ENCODE assay signal across 8 cellular contexts in the genomic region with DNA sequence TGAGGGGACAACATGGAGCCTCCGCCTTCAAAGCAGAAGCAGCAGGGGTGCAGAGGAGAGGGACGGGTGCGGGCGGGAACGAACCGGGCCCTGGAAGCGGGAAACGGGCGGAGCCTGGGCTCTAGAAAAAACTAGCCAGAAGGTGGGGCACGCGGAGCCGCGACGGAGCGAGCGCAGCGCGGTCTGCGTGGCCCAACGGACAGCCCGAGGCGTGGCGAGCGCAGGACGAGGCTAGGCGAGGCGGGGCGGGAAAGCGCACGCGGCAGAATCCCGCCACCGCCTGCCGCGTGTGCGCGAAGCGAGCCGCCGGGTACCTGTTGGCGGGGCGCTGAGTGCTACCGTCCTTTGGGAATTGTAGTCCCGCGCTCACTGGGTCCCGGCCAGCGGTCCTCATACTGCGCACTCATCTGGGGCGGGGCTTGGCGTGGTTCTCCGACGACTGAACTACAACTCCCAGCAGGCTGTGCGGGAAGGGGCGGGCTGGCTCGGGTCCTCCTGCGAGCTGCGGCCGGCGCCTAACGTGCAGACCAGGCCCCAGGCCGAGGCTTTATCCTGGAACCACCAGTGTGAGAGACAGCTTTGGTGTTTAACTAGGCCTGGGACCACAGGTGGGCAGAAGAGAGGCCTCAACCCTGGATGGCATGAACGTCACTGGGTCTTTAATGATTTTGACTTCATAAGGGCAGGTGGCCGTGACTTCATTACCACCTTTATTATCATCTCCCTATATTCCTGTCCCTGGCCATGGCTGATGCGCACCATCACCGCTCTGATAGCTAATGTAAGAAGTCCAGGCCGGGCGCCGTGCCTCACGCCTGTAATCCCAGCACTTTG. TPM values are rescaled to one million over a fixed set of nuclear protein-coding genes. Genes with fewer than 3 reads are reported as not detected.
DNase-seq lines count a peak whose midpoint lies in the region; ATAC-seq and TF ChIP-seq lines count a peak whose summit lies in the region.

A gene with protein sequence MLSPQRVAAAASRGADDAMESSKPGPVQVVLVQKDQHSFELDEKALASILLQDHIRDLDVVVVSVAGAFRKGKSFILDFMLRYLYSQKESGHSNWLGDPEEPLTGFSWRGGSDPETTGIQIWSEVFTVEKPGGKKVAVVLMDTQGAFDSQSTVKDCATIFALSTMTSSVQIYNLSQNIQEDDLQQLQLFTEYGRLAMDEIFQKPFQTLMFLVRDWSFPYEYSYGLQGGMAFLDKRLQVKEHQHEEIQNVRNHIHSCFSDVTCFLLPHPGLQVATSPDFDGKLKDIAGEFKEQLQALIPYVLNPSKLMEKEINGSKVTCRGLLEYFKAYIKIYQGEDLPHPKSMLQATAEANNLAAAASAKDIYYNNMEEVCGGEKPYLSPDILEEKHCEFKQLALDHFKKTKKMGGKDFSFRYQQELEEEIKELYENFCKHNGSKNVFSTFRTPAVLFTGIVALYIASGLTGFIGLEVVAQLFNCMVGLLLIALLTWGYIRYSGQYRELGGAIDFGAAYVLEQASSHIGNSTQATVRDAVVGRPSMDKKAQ (minus strand): TSS at position 55 of the 834 bp plus-strand sequence. CDS start 41 bp downstream, at position 14.

- peaks cover 10 to 22% of the 10 kb centered on the region in 2 donors for H3K4me1 ChIP-seq in duodenal mucosa (ENCODE audit: control insufficient read depth in 1 of 2, insufficient read depth in 2 of 2, low read length in 2 of 2)

- peaks cover 26% of the 10 kb centered on the region for H3K4me1 Mint-ChIP-seq in activated CD8-positive, alpha-beta T cell treated with anti-CD3 and anti-CD28 coated beads for 36 hours (ENCODE audit: low read depth)

- H3K27ac Mint-ChIP-seq in activated CD8-positive, alpha-beta T cell treated with anti-CD3 and anti-CD28 coated beads for 36 hours, result peak within 1 kb of the TSS; percentile 86

- peak; percentile 96 for DNase-seq in CD1c-positive myeloid dendritic cell (ENCODE audit: extremely low spot score)
- DNase-seq in NCI-H774 (lab: John Stamatoyannopoulos, UW), result peak; percentile 92
- DNase-seq in activated CD8-positive, alpha-beta T cell treated with anti-CD3 and anti-CD28 coated beads for 36 hours, result peak; percentile 97
- DNase-seq in lower leg skin (ENCODE audit: low spot score in 2 of 2), result peak; percentile 97 to 100
- DNase-seq in stimulated activated CD4-positive, alpha-beta T cell treated with anti-CD3 and anti-CD28 coated beads, Interleukin-4, amount 100 ng/mL, for 4 hours, result peak; percentile 96

- H3K4me3 Mint-ChIP-seq in activated CD8-positive, alpha-beta T cell treated with anti-CD3 and anti-CD28 coated beads for 36 hours, result peak within 1 kb of the TSS; percentile 70

- H3K4me3 ChIP-seq in duodenal mucosa (ENCODE audit: low read depth in 1 of 2, low read length in 2 of 2) (peak within 1 kb of the TSS; percentile 65 to 84), lower leg skin (ENCODE audit: low read depth, poor library complexity, severe bottlenecking) (peak within 1 kb of the TSS; percentile 85)

- TF ChIP-seq CTCF in activated CD8-positive, alpha-beta T cell treated with anti-CD3 and anti-CD28 coated beads for 36 hours (IDR thresholded peaks at IDR 0.05), result no peak
- TF ChIP-seq CTCF in lower leg skin (IDR thresholded peaks at IDR 0.05), result no peak

- intact Hi-C loops in activated CD8-positive, alpha-beta T cell treated with anti-CD3 and anti-CD28 coated beads for 36 hours (cut with micrococcal nuclease), result no loop called here
- intact Hi-C loops in lower leg skin (cut with DNase I; ENCODE audit: low total_unique reads), result no loop called here

- CTCF ChIA-PET in activated CD8-positive, alpha-beta T cell treated with anti-CD3 and anti-CD28 coated beads for 36 hours (lab: Charles Lee), result interaction anchor here (1.2 to 4.9 kb wide), 3 partner anchors 10 to 67 kb away, joined by 3 to 35 read pairs (median 26); a partner anchor contains a TSS

- peak within 1 kb of the TSS; percentile 43 to 64 for H3K9ac ChIP-seq in duodenal mucosa (ENCODE audit: low read depth in 1 of 2, low read length in 2 of 2)

- no peaks in the 10 kb centered on the region for H3K27me3 ChIP-seq in duodenal mucosa (ENCODE audit: control insufficient read depth in 1 of 2, insufficient read depth in 2 of 2, low read length in 2 of 2)

- H3K36me3 ChIP-seq in duodenal mucosa (ENCODE audit: control insufficient read depth in 1 of 2, insufficient read depth in 2 of 2, low read length in 2 of 2), result no peaks in the 10 kb centered on the region

- H3K36me3 Mint-ChIP-seq in activated CD8-positive, alpha-beta T cell treated with anti-CD3 and anti-CD28 coated beads for 36 hours (ENCODE audit: low read depth), result peaks cover 6% of the 10 kb centered on the region

- POLR2A ChIA-PET in activated CD8-positive, alpha-beta T cell treated with anti-CD3 and anti-CD28 coated beads for 36 hours (lab: Charles Lee), result interaction anchor here (0.7 to 3.2 kb wide), 9 partner anchors 9 to 200 kb away, joined by 3 to 31 read pairs (median 3); a partner anchor contains a TSS

- no peaks in the 10 kb centered on the region for H3K9me3 ChIP-seq in duodenal mucosa (ENCODE audit: control insufficient read depth in 1 of 2, low read length in 2 of 2)

- H3K27ac ChIP-seq in duodenal mucosa (ENCODE audit: low read depth, low read length), result peak within 1 kb of the TSS; percentile 89

- ATAC-seq in GM19438 (IDR thresholded peaks at IDR 0.05; ENCODE audit: low read depth, unreplicated experiment) (peak; percentile 76), HG03571 (IDR thresholded peaks at IDR 0.05; ENCODE audit: unreplicated experiment) (peak; percentile 85)
- peak; percentile 92 for ATAC-seq in activated CD8-positive, alpha-beta T cell treated with anti-CD3 and anti-CD28 coated beads for 36 hours

- H3K27me3 Mint-ChIP-seq in activated CD8-positive, alpha-beta T cell treated with anti-CD3 and anti-CD28 coated beads for 36 hours, result no peaks in the 10 kb centered on the region

- TF ChIP-seq POLR2A in lower leg skin (IDR thresholded peaks at IDR 0.05), result no peak

- H3K9me3 Mint-ChIP-seq in activated CD8-positive, alpha-beta T cell treated with anti-CD3 and anti-CD28 coated beads for 36 hours, result peaks cover 1% of the 10 kb centered on the region

- WGBS in lower leg skin, 2 donors, result 10 to 37% methylated on average over 18 to 69 of the region's 69 CpGs

RNA-seq across cellular contexts. Expression of the gene that starts here (rescaled TPM):
- 10 to 100 TPM; 24.1 to 24.4 TPM for total RNA-seq in activated CD8-positive, alpha-beta T cell treated with anti-CD3 and anti-CD28 coated beads for 36 hours
- total RNA-seq in lower leg skin, result 10 to 100 TPM; 64.9 to 97.2 (median 70.9) TPM

Comparison
In these comparisons a context has a peak if more than half of its experiments do, and no peak if none do; other contexts are left out.
1. Peak in every context shown above with its lines: DNase-seq, ATAC-seq, H3K4me3 ChIP-seq and H3K27ac ChIP-seq.